8 cellular contexts compared by ENCODE assay signal in the genomic region with DNA sequence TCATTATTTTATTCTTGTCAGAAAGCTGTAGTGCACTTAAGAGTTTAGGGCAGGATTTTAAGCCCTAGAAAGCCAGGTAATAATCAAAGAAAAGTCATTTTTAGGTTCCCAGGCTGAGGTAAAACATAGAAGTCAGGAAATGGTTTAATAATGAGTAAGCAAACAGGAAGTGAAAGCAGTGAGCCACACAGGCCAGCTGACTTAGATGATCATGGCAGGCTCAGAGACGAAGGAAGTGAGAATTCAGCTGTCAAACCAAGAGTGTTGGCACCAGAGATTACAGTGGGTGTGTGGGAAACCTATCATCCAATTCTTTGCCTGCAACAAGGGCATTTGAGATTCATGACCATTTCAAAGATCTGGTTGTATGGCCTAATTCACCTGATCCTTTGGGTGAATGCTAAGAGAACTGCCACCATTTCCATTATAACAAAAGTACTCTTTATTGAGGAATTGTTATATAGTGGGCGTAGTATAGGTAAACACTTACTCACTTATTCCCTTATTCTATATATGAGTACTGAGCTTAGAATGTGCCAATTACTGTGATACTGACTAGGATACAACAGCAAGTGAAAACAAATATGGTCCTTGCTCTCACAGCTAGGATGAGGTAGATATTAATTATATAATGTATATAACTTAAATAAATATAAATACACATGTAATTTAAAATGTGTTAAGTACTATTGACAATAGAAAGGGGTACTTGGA.
A peak's percentile ranks its signal among the peaks of the same experiment; 100 is the strongest.
DNase-seq lines count a peak whose midpoint lies in the region; ATAC-seq and TF ChIP-seq lines count a peak whose summit lies in the region.

No MANE protein-coding gene starts in this region.

- no peaks in the 10 kb centered on the region for H3K36me3 ChIP-seq in adrenal gland (replicated peaks in 1 of 2)

- H3K4me3 ChIP-seq in adrenal gland, result no peak overlapping the region

- peak; percentile 100 for ATAC-seq in HG03139 (IDR thresholded peaks at IDR 0.05; ENCODE audit: unreplicated experiment)

- H3K9me3 ChIP-seq in adrenal gland (replicated peaks in 1 of 3), result no peaks in the 10 kb centered on the region

- no peak for TF ChIP-seq CTCF in adrenal gland (IDR thresholded peaks at IDR 0.05)
- TF ChIP-seq CTCF in mesothelial cell of epicardium (IDR thresholded peaks at IDR 0.05; ENCODE audit: unreplicated experiment), result no peak

- H3K9me3 Mint-ChIP-seq in mesothelial cell of epicardium, result peaks cover 23% of the 10 kb centered on the region

- no peaks in the 10 kb centered on the region for H3K27me3 Mint-ChIP-seq in mesothelial cell of epicardium (ENCODE audit: low read depth)

- peaks cover 0 to 12% of the 10 kb centered on the region in 2 donors for H3K4me1 ChIP-seq in adrenal gland (replicated peaks in 1 of 2)

- no peak overlapping the region for H3K4me3 Mint-ChIP-seq in mesothelial cell of epicardium

- H3K27me3 ChIP-seq in adrenal gland, result no peaks in the 10 kb centered on the region

- H3K36me3 Mint-ChIP-seq in mesothelial cell of epicardium, result peaks cover 4% of the 10 kb centered on the region

- intact Hi-C loops in adrenal gland (cut with DNase I), result no loop called here

- H3K27ac Mint-ChIP-seq in mesothelial cell of epicardium, result peak overlapping the region; percentile 15

- peak; percentile 63 for DNase-seq in Ammon's horn (ENCODE audit: low spot score)
- peak; percentile 18 for DNase-seq in GM19240 (ENCODE audit: insufficient read length, low spot score)
- peak; percentile 69 for DNase-seq in SIG-M5 (lab: John Stamatoyannopoulos, UW)
- DNase-seq in adrenal gland, result peak in 6 of 7 donors; percentile 26 to 70 (median 38)
- no peak for DNase-seq in mesothelial cell of epicardium (ENCODE audit: low spot score in 2 of 2, unreplicated experiment in 2 of 2)
- DNase-seq in NCI-H2227 (lab: John Stamatoyannopoulos, UW; ENCODE audit: unreplicated experiment), result no peak
- no peak for DNase-seq in NCI-H1436 treated with DMSO at 0.1 percent for 48 hours (lab: John Stamatoyannopoulos, UW)

- H3K4me1 Mint-ChIP-seq in mesothelial cell of epicardium, result no peaks in the 10 kb centered on the region

- no peak for TF ChIP-seq POLR2A in adrenal gland (IDR thresholded peaks at IDR 0.05)

- 67 to 72% (median 69%) methylated on average over 2 of the region's 2 CpGs for WGBS in adrenal gland, 4 donors

- H3K27ac ChIP-seq in adrenal gland, result peak overlapping the region in 1 of 5 donors; percentile 23

Comparison
In these comparisons a context has a peak if more than half of its experiments do, and no peak if none do; other contexts are left out.
1. DNase-seq: peak in Ammon's horn (single experiment), GM19240 (single experiment), SIG-M5 (single experiment) and adrenal gland (6 of 7); none in mesothelial cell of epicardium (0 of 2), NCI-H2227 (single experiment) and NCI-H1436 treated with DMSO at 0.1 percent for 48 hours (single experiment).